Comparison of ENCODE assay signal across 8 cellular contexts in genomic region chr9:19229725-19230355, GRCh38. TPM values are rescaled to one million over a fixed set of nuclear protein-coding genes. Genes with fewer than 3 reads are reported as not detected.
DNase-seq lines count a peak whose midpoint lies in the region; ATAC-seq and TF ChIP-seq lines count a peak whose summit lies in the region.

No MANE protein-coding gene starts in this region.

- no peaks in the 10 kb centered on the region for H3K27me3 Mint-ChIP-seq in Calu3 (ENCODE audit: unreplicated experiment)
- no peaks in the 10 kb centered on the region for H3K27me3 Mint-ChIP-seq in progenitor cell of endocrine pancreas

- CTCF ChIA-PET in Calu3 (lab: Charles Lee), result interaction anchor here (0.7 kb wide), 1 partner anchor 1998 kb away, joined by 4 read pairs; no protein-coding TSS in a partner anchor

- H3K9me3 Mint-ChIP-seq in Calu3 (ENCODE audit: low read depth, unreplicated experiment), result no peaks in the 10 kb centered on the region
- no peaks in the 10 kb centered on the region for H3K9me3 Mint-ChIP-seq in progenitor cell of endocrine pancreas (ENCODE audit: low read depth)

- H3K36me3 Mint-ChIP-seq in Calu3 (ENCODE audit: insufficient read depth, unreplicated experiment) (no peaks in the 10 kb centered on the region), progenitor cell of endocrine pancreas (ENCODE audit: insufficient read depth) (no peaks in the 10 kb centered on the region)

- ATAC-seq in GM19452 (IDR thresholded peaks at IDR 0.05; ENCODE audit: unreplicated experiment) (peak; percentile 61), HG03469 (IDR thresholded peaks at IDR 0.05; ENCODE audit: unreplicated experiment) (peak; percentile 32)

- H3K4me3 Mint-ChIP-seq in Calu3 (ENCODE audit: low read depth, unreplicated experiment) (no peak overlapping the region), progenitor cell of endocrine pancreas (ENCODE audit: low read depth) (no peak overlapping the region)

- intact Hi-C loops in Calu3 (cut with micrococcal nuclease; ENCODE audit: unreplicated experiment), result loop anchor here (5.0 kb wide), 2 partner anchors 48 to 52 kb away; no protein-coding TSS in a partner anchor
- intact Hi-C loops in cardiac septum (cut with DNase I), result loop anchor here (2.0 to 10.0 kb wide), 5 partner anchors 45 to 225 kb away; partner anchors contain the start of genes HAUS6, PLIN2 and RPS6

- no TSS peak for BruUV-seq in Calu3 (replicated peaks; lab: Mats Ljungman, UMichigan)

- H3K27ac Mint-ChIP-seq in Calu3 (ENCODE audit: unreplicated experiment) (peak overlapping the region; percentile 76), progenitor cell of endocrine pancreas (peak overlapping the region; percentile 96)

- TF ChIP-seq CTCF in Calu3 (IDR thresholded peaks at IDR 0.05; ENCODE audit: unreplicated experiment), result no peak
- TF ChIP-seq CTCF in progenitor cell of endocrine pancreas (IDR thresholded peaks at IDR 0.05; ENCODE audit: unreplicated experiment), result peak; percentile 2

- H3K4me1 Mint-ChIP-seq in Calu3 (ENCODE audit: low read depth, unreplicated experiment) (peaks cover 7% of the 10 kb centered on the region), progenitor cell of endocrine pancreas (ENCODE audit: low read depth) (peaks cover 15% of the 10 kb centered on the region)

- no peak for DNase-seq in Calu3
- peak; percentile 87 for DNase-seq in NCI-H82 (lab: John Stamatoyannopoulos, UW)
- peak; percentile 66 for DNase-seq in activated gamma-delta T cell treated with Interleukin-2 at 50 U/mL for 16 hours
- peak; percentile 82 for DNase-seq in cardiac septum (ENCODE audit: low spot score)
- peak; percentile 82 for DNase-seq in progenitor cell of endocrine pancreas (ENCODE audit: low spot score, unreplicated experiment)
- no peak for DNase-seq in NCI-H1436 treated with DMSO at 0.1 percent for 48 hours (lab: John Stamatoyannopoulos, UW)

RNA-seq across cellular contexts. Expression of gene DENND4C, which starts 0.7 kb away (rescaled TPM):
- 28.5 and 32.2 TPM in 2 replicates for total RNA-seq in Calu3 (2022)
- 21.4 TPM for total RNA-seq in cardiac septum
- 57.3 and 60.4 TPM in 2 replicates for total RNA-seq in progenitor cell of endocrine pancreas

Comparison
In these comparisons a context has a peak if more than half of its experiments do, and no peak if none do; other contexts are left out.
1. DNase-seq: peak in NCI-H82 (single experiment), activated gamma-delta T cell treated with Interleukin-2 at 50 U/mL for 16 hours (single experiment), cardiac septum (single experiment) and progenitor cell of endocrine pancreas (single experiment); none in Calu3 (single experiment) and NCI-H1436 treated with DMSO at 0.1 percent for 48 hours (single experiment).